In genomic region chr17:78993241-78993956, GRCh38 we compare ENCODE assay signal across 8 cellular contexts. TPM values are rescaled to one million over a fixed set of nuclear protein-coding genes. Genes with fewer than 3 reads are reported as not detected.
DNase-seq lines count a peak whose midpoint lies in the region; ATAC-seq and TF ChIP-seq lines count a peak whose summit lies in the region.

No MANE protein-coding gene starts in this region.

- H3K4me2 ChIP-seq in mammary epithelial cell (ENCODE audit: insufficient read depth, low read depth, low read length), result no peak overlapping the region

- no peak overlapping the region for H3K9ac ChIP-seq in mammary epithelial cell (ENCODE audit: insufficient read depth, low read length)

- in situ Hi-C loops in mammary epithelial cell (cut with MboI; ENCODE audit: low sequenced_read_pairs in 2 of 2), result no loop called here

- TF ChIP-seq CTCF in AG09309 (IDR thresholded peaks at IDR 0.05; ENCODE audit: control insufficient read depth, insufficient read depth, low read depth, low read length, missing control alignments) (peak; percentile 78), mammary epithelial cell (conservative IDR thresholded peaks at IDR 0.05 in 1 of 2, IDR thresholded peaks at IDR 0.05 in 1 of 2; ENCODE audit: extremely low read depth in 1 of 2, insufficient read depth in 1 of 2, low read depth in 1 of 2, low read length in 2 of 2) (peak; percentile 73 to 80)

- no peak for ATAC-seq in left colon
- no peak for ATAC-seq in HG02973 (IDR thresholded peaks at IDR 0.05; ENCODE audit: unreplicated experiment)

- H3K9me3 ChIP-seq in mammary epithelial cell (replicated peaks; ENCODE audit: insufficient read depth, low read length), result no peaks in the 10 kb centered on the region

- DNase-seq in AG09309 (ENCODE audit: low read depth), result no peak
- peak; percentile 94 for DNase-seq in H7
- peak; percentile 15 for DNase-seq in T1000 (lab: John Stamatoyannopoulos, UW)
- DNase-seq in mammary epithelial cell, result no peak
- peak; percentile 41 to 76 for DNase-seq in left colon
- peak; percentile 30 to 45 (median 35) for DNase-seq in stimulated activated CD4-positive, alpha-beta T cell treated with anti-CD3 and anti-CD28 coated beads, TNF-alpha, amount 100 ng/mL, for 48 hours (ENCODE audit: low read depth in 3 of 3)
- no peak for DNase-seq in NCI-H2029 (lab: John Stamatoyannopoulos, UW)

- intact Hi-C loops in mammary epithelial cell (cut with micrococcal nuclease), result loop anchor here (1.0 to 2.0 kb wide), 2 partner anchors 15 to 49 kb away; partner anchors contain the start of gene CANT1
- intact Hi-C loops in left colon (cut with DNase I, micrococcal nuclease), result no loop called here

- no peaks in the 10 kb centered on the region for H4K20me1 ChIP-seq in mammary epithelial cell (ENCODE audit: insufficient read depth, low read length)

- CTCF ChIA-PET in mammary epithelial cell (lab: Charles Lee; ENCODE audit: low non-redundant PET), result no interaction called here

- H2AFZ ChIP-seq in mammary epithelial cell (ENCODE audit: low read depth, low read length), result no peak overlapping the region

- no peak overlapping the region for H3K27ac ChIP-seq in mammary epithelial cell (ENCODE audit: insufficient read depth, low read depth, low read length)

- dilution Hi-C loops in mammary epithelial cell (cut with HindIII; ENCODE audit: low sequenced_read_pairs), result no loop called here

- H3K36me3 ChIP-seq in H7 (replicated peaks; ENCODE audit: control insufficient read depth, insufficient read depth, low read length) (peaks cover 3% of the 10 kb centered on the region), mammary epithelial cell (ENCODE audit: insufficient read depth, low read length) (peaks cover 17% of the 10 kb centered on the region)

- BruUV-seq in mammary epithelial cell (replicated peaks; lab: Mats Ljungman, UMichigan), result no TSS peak

- H3K27me3 ChIP-seq in H7 (ENCODE audit: control insufficient read depth, insufficient read depth, low read length) (no peaks in the 10 kb centered on the region), mammary epithelial cell (ENCODE audit: insufficient read depth, low read length) (no peaks in the 10 kb centered on the region)

- H3K4me3 ChIP-seq in AG09309 (ENCODE audit: control insufficient read depth, low read depth, low read length) (no peak overlapping the region), H7 (ENCODE audit: insufficient read depth, low read depth, low read length) (no peak overlapping the region), mammary epithelial cell (replicated peaks in 1 of 3; ENCODE audit: insufficient read depth in 1 of 3, low read depth in 2 of 3, low read length in 3 of 3) (no peak overlapping the region)

- peaks cover 58% of the 10 kb centered on the region for H3K79me2 ChIP-seq in mammary epithelial cell (ENCODE audit: insufficient read depth, low read length)

- 69% methylated on average over 37 of the region's 49 CpGs for WGBS in mammary epithelial cell (ENCODE audit: low coverage, missing lambda C conversion rate)

- H3K4me1 ChIP-seq in mammary epithelial cell (ENCODE audit: insufficient read depth, low read length), result no peaks in the 10 kb centered on the region

RNA-seq across cellular contexts. Expression of gene LGALS3BP, which starts 13.7 kb away (rescaled TPM):
- total RNA-seq in H7 (2014; rRNA removed; shearing (Covaris generic)), result 116 and 129 TPM in 2 replicates
- total RNA-seq in mammary epithelial cell (100 to 1,000 TPM; 173 to 221 TPM), left colon (100 to 1,000 TPM; 687 to 857 TPM)
- polyA plus RNA-seq in mammary epithelial cell, result 109 TPM
- polyA minus RNA-seq in mammary epithelial cell, result 167 TPM

RNA-seq across cellular contexts. Expression of gene CANT1, which starts 16.2 kb away (rescaled TPM):
- 27.3 and 29.6 TPM in 2 replicates for total RNA-seq in H7 (2014; rRNA removed; shearing (Covaris generic))
- 10 to 100 TPM; 54.5 to 86.5 TPM for total RNA-seq in mammary epithelial cell
- polyA plus RNA-seq in mammary epithelial cell, result 61.6 TPM
- polyA minus RNA-seq in mammary epithelial cell, result 59.7 TPM
- 100 to 1,000 TPM; 302 to 322 TPM for total RNA-seq in left colon

RNA-seq across cellular contexts. Expression of gene C1QTNF1, which starts 30.6 kb away (rescaled TPM):
- total RNA-seq in H7 (2014; rRNA removed; shearing (Covaris generic)), result 0.28 and 0.67 TPM in 2 replicates
- total RNA-seq in mammary epithelial cell (10 to 100 TPM; 13.2 to 22.0 TPM), left colon (10 to 100 TPM; 14.6 to 16.7 TPM)
- 10.4 TPM for polyA plus RNA-seq in mammary epithelial cell
- 10.4 TPM for polyA minus RNA-seq in mammary epithelial cell

Comparison
In these comparisons a context has a peak if more than half of its experiments do, and no peak if none do; other contexts are left out.
1. DNase-seq: peak in H7 (single experiment), T1000 (single experiment), left colon (2 of 2) and stimulated activated CD4-positive, alpha-beta T cell treated with anti-CD3 and anti-CD28 coated beads, TNF-alpha, amount 100 ng/mL, for 48 hours (3 of 3); none in AG09309 (single experiment), mammary epithelial cell (single experiment) and NCI-H2029 (single experiment).